In the genomic region with DNA sequence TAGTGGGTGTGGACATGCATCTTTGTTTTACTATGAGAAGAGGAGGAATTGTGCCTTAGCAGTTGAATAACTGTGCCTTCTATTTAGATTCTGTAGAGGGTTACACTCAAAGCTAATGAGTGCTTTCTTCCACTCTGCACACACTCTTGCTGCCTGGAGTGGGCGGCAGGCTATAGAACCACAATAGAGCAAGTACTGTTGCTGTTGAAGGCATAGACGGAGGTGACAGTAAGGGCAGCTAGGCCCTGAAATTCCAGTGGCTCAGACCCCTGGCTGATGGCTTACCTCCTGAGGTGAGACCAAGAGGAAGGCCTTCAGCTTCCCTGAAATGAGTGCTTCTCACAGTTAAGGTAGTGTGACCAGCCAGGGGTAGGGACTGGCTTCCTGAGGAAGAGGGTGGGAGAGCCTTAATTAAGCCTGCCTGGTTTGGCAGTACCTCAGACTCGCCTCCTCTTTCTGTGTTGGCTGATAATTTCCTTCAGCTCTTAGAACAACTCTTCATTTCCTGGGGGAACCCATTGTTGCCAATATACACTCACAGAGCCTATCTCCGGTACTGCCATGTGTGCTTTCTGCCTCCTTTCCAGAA, we compare ENCODE assay signal across 8 cellular contexts. TPM values are rescaled to one million over a fixed set of nuclear protein-coding genes. Genes with fewer than 3 reads are reported as not detected.
DNase-seq lines count a peak whose midpoint lies in the region; ATAC-seq and TF ChIP-seq lines count a peak whose summit lies in the region.

No MANE protein-coding gene starts in this region.

- no peak overlapping the region for H4K12ac ChIP-seq in trophoblast cell (ENCODE audit: low read depth, low read length)

- no peak overlapping the region for H2BK120ac ChIP-seq in trophoblast cell (ENCODE audit: insufficient read depth, low read length, poor library complexity)

- H3K4me2 ChIP-seq in trophoblast cell (ENCODE audit: low read length), result no peak overlapping the region

- no peak overlapping the region for H2BK5ac ChIP-seq in trophoblast cell (ENCODE audit: low read depth, low read length, poor library complexity)

- H3K4ac ChIP-seq in trophoblast cell (ENCODE audit: low read depth, low read length), result no peak overlapping the region

- H3K23ac ChIP-seq in trophoblast cell (ENCODE audit: low read length), result no peak overlapping the region

- no peak for TF ChIP-seq CTCF in heart left ventricle (IDR thresholded peaks at IDR 0.05)

- H3K18ac ChIP-seq in trophoblast cell (ENCODE audit: low read length), result no peak overlapping the region

- H2BK12ac ChIP-seq in trophoblast cell (ENCODE audit: low read length), result no peak overlapping the region

- H3K79me2 ChIP-seq in trophoblast cell (ENCODE audit: control insufficient read depth, insufficient read depth, low read length, poor library complexity), result peaks cover 2% of the 10 kb centered on the region

- H3K27me3 ChIP-seq in heart left ventricle (no peaks in the 10 kb centered on the region), trophoblast cell (ENCODE audit: insufficient read depth, low read length) (no peaks in the 10 kb centered on the region)

- intact Hi-C loops in heart left ventricle (cut with DNase I), result loop anchor here in 1 of 10 donors (2.0 kb wide), 1 partner anchor 23 kb away; no protein-coding TSS in a partner anchor

- no peak overlapping the region for H3K9ac ChIP-seq in trophoblast cell (ENCODE audit: low read length)

- no peak overlapping the region for H3K14ac ChIP-seq in trophoblast cell (ENCODE audit: low read length)

- H3K9me3 ChIP-seq in heart left ventricle, result peaks cover 0 to 6% (median 0%) of the 10 kb centered on the region in 12 donors
- H3K9me3 ChIP-seq in trophoblast cell (ENCODE audit: insufficient read depth, low read depth, low read length), result peaks cover 2% of the 10 kb centered on the region

- peaks cover 93% of the 10 kb centered on the region for H3K4me1 Mint-ChIP-seq in stimulated activated effector memory CD8-positive, alpha-beta T cell treated with anti-CD3 and anti-CD28 coated beads, Interleukin-12 subunit alpha, Interleukin-12 subunit beta, amount 100 ng/mL, for 72 hours

- H3K4me3 Mint-ChIP-seq in stimulated activated effector memory CD8-positive, alpha-beta T cell treated with anti-CD3 and anti-CD28 coated beads, Interleukin-12 subunit alpha, Interleukin-12 subunit beta, amount 100 ng/mL, for 72 hours, result peak overlapping the region; percentile 70

- no peak overlapping the region for H4K8ac ChIP-seq in trophoblast cell (ENCODE audit: low read depth, low read length)

- H3K4me1 ChIP-seq in heart left ventricle (peaks cover 7 to 92% (median 83%) of the 10 kb centered on the region in 12 donors), trophoblast cell (ENCODE audit: control insufficient read depth in 1 of 2, insufficient read depth in 2 of 2, low read length in 2 of 2) (peaks cover 5 to 6% of the 10 kb centered on the region in 2 experiments)

- H2AFZ ChIP-seq in trophoblast cell (ENCODE audit: insufficient read depth, low read length, poor library complexity), result no peak overlapping the region

- H3K9me3 Mint-ChIP-seq in stimulated activated effector memory CD8-positive, alpha-beta T cell treated with anti-CD3 and anti-CD28 coated beads, Interleukin-12 subunit alpha, Interleukin-12 subunit beta, amount 100 ng/mL, for 72 hours, result peaks cover 3% of the 10 kb centered on the region

- H3K27ac Mint-ChIP-seq in stimulated activated effector memory CD8-positive, alpha-beta T cell treated with anti-CD3 and anti-CD28 coated beads, Interleukin-12 subunit alpha, Interleukin-12 subunit beta, amount 100 ng/mL, for 72 hours, result peak overlapping the region; percentile 90

- H3K27ac ChIP-seq in heart left ventricle (peak overlapping the region; percentile 67 to 84 (median 78)), trophoblast cell (ENCODE audit: low read depth, low read length) (no peak overlapping the region)

- no peak overlapping the region for H4K91ac ChIP-seq in trophoblast cell (ENCODE audit: low read depth, low read length)

- H3K36me3 Mint-ChIP-seq in stimulated activated effector memory CD8-positive, alpha-beta T cell treated with anti-CD3 and anti-CD28 coated beads, Interleukin-12 subunit alpha, Interleukin-12 subunit beta, amount 100 ng/mL, for 72 hours, result peaks cover 38% of the 10 kb centered on the region

- peak overlapping the region in 1 of 12 donors; percentile 1 for H3K4me3 ChIP-seq in heart left ventricle
- H3K4me3 ChIP-seq in trophoblast cell (ENCODE audit: low read depth, low read length), result no peak overlapping the region

- DNase-seq in activated CD4-positive, alpha-beta T cell treated with anti-CD3 and anti-CD28 coated beads for 48 hours, result peak; percentile 68
- DNase-seq in heart left ventricle (peak in 1 of 5 donors; percentile 27), trophoblast cell (no peak), GM19240 (ENCODE audit: insufficient read length, low spot score) (no peak), NCI-H2171 treated with DMSO at 0.1 percent for 48 hours (lab: John Stamatoyannopoulos, UW) (no peak)
- peak in 1 of 2 donors; percentile 63 for DNase-seq in stimulated activated effector memory CD8-positive, alpha-beta T cell treated with anti-CD3 and anti-CD28 coated beads, Interleukin-12 subunit alpha, Interleukin-12 subunit beta, amount 100 ng/mL, for 72 hours (ENCODE audit: low spot score in 2 of 2)

- no peak for TF ChIP-seq POLR2A in heart left ventricle (IDR thresholded peaks at IDR 0.05)

- no peaks in the 10 kb centered on the region for H3K79me1 ChIP-seq in trophoblast cell (ENCODE audit: low read length)

- no peaks in the 10 kb centered on the region for H3K36me3 ChIP-seq in heart left ventricle
- H3K36me3 ChIP-seq in trophoblast cell (ENCODE audit: control insufficient read depth in 1 of 2, insufficient read depth in 2 of 2, low read length in 2 of 2), result no peaks in the 10 kb centered on the region

- no peak overlapping the region for H2AK5ac ChIP-seq in trophoblast cell (ENCODE audit: low read length)

- WGBS in heart left ventricle, 4 donors, result 30 to 42% (median 39%) methylated on average over 4 of the region's 4 CpGs
- no CpG with 5 or more reads among the region's 4 CpGs for WGBS in trophoblast cell (ENCODE audit: extremely low coverage, insufficient coverage, insufficient read length)

- ATAC-seq in HG02759 (IDR thresholded peaks at IDR 0.05; ENCODE audit: unreplicated experiment) (peak; percentile 37), heart left ventricle (peak; percentile 52 to 68 (median 56)), GM19324 (IDR thresholded peaks at IDR 0.05; ENCODE audit: low FRiP score, unreplicated experiment) (no peak)
- ATAC-seq in stimulated activated effector memory CD8-positive, alpha-beta T cell treated with anti-CD3 and anti-CD28 coated beads, Interleukin-12 subunit alpha, Interleukin-12 subunit beta, amount 100 ng/mL, for 72 hours, result peak; percentile 83

RNA-seq across cellular contexts. Expression of a gene that starts 24.7 kb away (rescaled TPM):
- total RNA-seq in heart left ventricle, result 10 to 100 TPM; 17.8 to 49.2 (median 24.8) TPM
- polyA plus RNA-seq in heart left ventricle, result 10 to 100 TPM in 1 of 2 donors, 1 to 10 TPM in 1; 5.8 to 18.7 TPM
- 5.4 and 5.5 TPM in 2 replicates for polyA plus RNA-seq in trophoblast cell (2013)
